Comparison of ENCODE assay signal across 23 cellular contexts in genomic region chr3:61593630-61594029, GRCh38. TPM values are rescaled to one million over a fixed set of nuclear protein-coding genes. Genes with fewer than 3 reads are reported as not detected.
"Had no signal": no experiment of that assay in that cellular context is flagged by ENCODE, and none has a peak within 500 bp of the region (broad histone marks: within the 10 kb centered on the region; RNA-seq: fewer than 3 reads in every experiment).

No MANE protein-coding gene starts in this region.

- H3K27ac Mint-ChIP-seq: activated naive CD4-positive, alpha-beta T cell treated with anti-CD3 and anti-CD28 coated beads, Interleukin-2, amount 10 ng/mL, durations not matched to agents 7 days and 5 days; activated naive CD8-positive, alpha-beta T cell treated with anti-CD3 and anti-CD28 coated beads, Interleukin-2, amount 10 ng/mL, durations not matched to agents 7 days and 5 days; natural killer cell treated with Interleukin-12 subunit alpha and Interleukin-12 subunit beta and Interleukin-15 and Interleukin-18, amount 100 ng/mL, for 72 hours; stimulated activated naive B cell treated with anti-CD40 and anti-IgM and Interleukin-4, amounts not matched to agents 10 μg/mL and 1 μg/mL and 100 μg/mL, for 72 hours; T-helper 2 cell treated with Interferon-gamma antibody and Interleukin-4, amounts not matched to agents 5 μg/mL and 100 μg/mL, for 36 hours had no signal

- H3K27me3 Mint-ChIP-seq: activated naive CD8-positive, alpha-beta T cell treated with anti-CD3 and anti-CD28 coated beads, Interleukin-2, amount 10 ng/mL, durations not matched to agents 7 days and 5 days; natural killer cell treated with Interleukin-12 subunit alpha and Interleukin-12 subunit beta and Interleukin-15 and Interleukin-18, amount 100 ng/mL, for 72 hours had no signal

- DNase-seq: activated CD4-positive, alpha-beta T cell treated with anti-CD3 and anti-CD28 coated beads for 4 hours; activated CD4-positive, alpha-beta T cell treated with anti-CD3 and anti-CD28 coated beads, Interleukin-2, amount 50 U/mL, for 4 hours; activated CD8-positive, alpha-beta memory T cell treated with anti-CD3 and anti-CD28 coated beads for 24 hours; activated gamma-delta T cell; activated naive CD4-positive, alpha-beta T cell treated with anti-CD3 and anti-CD28 coated beads, Interleukin-2, amount 10 ng/mL, durations not matched to agents 7 days and 5 days; activated naive CD8-positive, alpha-beta T cell treated with anti-CD3 and anti-CD28 coated beads, Interleukin-2, amount 10 ng/mL, durations not matched to agents 7 days and 5 days; amniotic stem cell; brain microvascular endothelial cell; effector memory CD4-positive, alpha-beta T cell; lower lobe of right lung; mesendoderm; mucosa of descending colon; sigmoid colon; stimulated activated CD4-positive, alpha-beta T cell treated with anti-CD3 and anti-CD28 coated beads, Interleukin-1b, Interleukin-23, amount 100 ng/mL, for 48 hours; stimulated activated naive B cell treated with anti-CD40 and anti-IgM and Interleukin-4, amounts not matched to agents 10 μg/mL and 1 μg/mL and 100 μg/mL, for 72 hours; stomach; T-helper 1 cell; transverse colon had no signal

- H3K27me3 ChIP-seq: brain microvascular endothelial cell, dorsolateral prefrontal cortex, neutrophil, sigmoid colon, stomach, transverse colon had no signal

- H3K4me1 ChIP-seq: transverse colon had no signal

- ATAC-seq: lower lobe of right lung; mucosa of descending colon; natural killer cell treated with Interleukin-12 subunit alpha and Interleukin-12 subunit beta and Interleukin-15 and Interleukin-18, amount 100 ng/mL, for 72 hours; stimulated activated naive B cell treated with anti-CD40 and anti-IgM and Interleukin-4, amounts not matched to agents 10 μg/mL and 1 μg/mL and 100 μg/mL, for 72 hours had no signal

- H3K36me3 ChIP-seq: brain microvascular endothelial cell, lower lobe of right lung, neutrophil, sigmoid colon, stomach, transverse colon had no signal

- H3K9me3 ChIP-seq: lower lobe of right lung, mucosa of descending colon, neutrophil, sigmoid colon, stomach, transverse colon had no signal

- H3K27ac ChIP-seq: brain microvascular endothelial cell, neutrophil had no signal

- H3K4me3 ChIP-seq: lower lobe of right lung, mucosa of descending colon, sigmoid colon, smooth muscle cell, stomach, transverse colon had no signal

- H3K9me3 Mint-ChIP-seq: stimulated activated naive B cell treated with anti-CD40 and anti-IgM and Interleukin-4, amounts not matched to agents 10 μg/mL and 1 μg/mL and 100 μg/mL, for 72 hours; T-helper 2 cell treated with Interferon-gamma antibody and Interleukin-4, amounts not matched to agents 5 μg/mL and 100 μg/mL, for 36 hours had no signal

- H3K36me3 Mint-ChIP-seq: activated naive CD4-positive, alpha-beta T cell treated with anti-CD3 and anti-CD28 coated beads, Interleukin-2, amount 10 ng/mL, durations not matched to agents 7 days and 5 days; activated naive CD8-positive, alpha-beta T cell treated with anti-CD3 and anti-CD28 coated beads, Interleukin-2, amount 10 ng/mL, durations not matched to agents 7 days and 5 days; natural killer cell treated with Interleukin-12 subunit alpha and Interleukin-12 subunit beta and Interleukin-15 and Interleukin-18, amount 100 ng/mL, for 72 hours; stimulated activated naive B cell treated with anti-CD40 and anti-IgM and Interleukin-4, amounts not matched to agents 10 μg/mL and 1 μg/mL and 100 μg/mL, for 72 hours had no signal

- H3K4me1 Mint-ChIP-seq: activated naive CD4-positive, alpha-beta T cell treated with anti-CD3 and anti-CD28 coated beads, Interleukin-2, amount 10 ng/mL, durations not matched to agents 7 days and 5 days; activated naive CD8-positive, alpha-beta T cell treated with anti-CD3 and anti-CD28 coated beads, Interleukin-2, amount 10 ng/mL, durations not matched to agents 7 days and 5 days; stimulated activated naive B cell treated with anti-CD40 and anti-IgM and Interleukin-4, amounts not matched to agents 10 μg/mL and 1 μg/mL and 100 μg/mL, for 72 hours had no signal

- H3K4me3 Mint-ChIP-seq: activated naive CD4-positive, alpha-beta T cell treated with anti-CD3 and anti-CD28 coated beads, Interleukin-2, amount 10 ng/mL, durations not matched to agents 7 days and 5 days; activated naive CD8-positive, alpha-beta T cell treated with anti-CD3 and anti-CD28 coated beads, Interleukin-2, amount 10 ng/mL, durations not matched to agents 7 days and 5 days; natural killer cell treated with Interleukin-12 subunit alpha and Interleukin-12 subunit beta and Interleukin-15 and Interleukin-18, amount 100 ng/mL, for 72 hours; stimulated activated naive B cell treated with anti-CD40 and anti-IgM and Interleukin-4, amounts not matched to agents 10 μg/mL and 1 μg/mL and 100 μg/mL, for 72 hours; T-helper 2 cell treated with Interferon-gamma antibody and Interleukin-4, amounts not matched to agents 5 μg/mL and 100 μg/mL, for 36 hours had no signal

RNA-seq across cellular contexts. Expression of gene PTPRG, which starts 32.3 kb away (rescaled TPM):
- total RNA-seq: activated naive CD8-positive, alpha-beta T cell treated with anti-CD3 and anti-CD28 coated beads, Interleukin-2, amount 10 ng/mL, durations not matched to agents 7 days and 5 days had no signal
